Comparison of ENCODE assay signal across 18 cellular contexts in the genomic region with DNA sequence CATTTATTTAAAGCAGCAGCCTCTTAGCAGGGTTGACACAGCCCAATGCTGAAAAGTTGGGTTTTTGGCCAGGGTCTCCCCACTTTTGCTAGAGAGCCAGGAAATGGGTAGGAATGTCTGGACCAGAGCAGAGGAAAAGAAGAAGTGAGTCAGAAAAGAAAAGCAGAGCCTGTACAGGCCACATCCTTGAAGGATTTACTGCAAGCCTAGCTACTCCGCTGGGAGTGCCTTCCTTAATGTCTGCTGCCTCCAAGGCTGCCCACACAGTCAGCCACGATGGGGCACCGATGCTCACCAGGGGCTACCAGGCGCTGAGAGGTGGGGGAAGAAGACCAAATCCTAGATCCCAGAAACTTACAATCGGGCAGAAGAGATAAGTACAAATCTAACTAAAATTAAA.
DNase-seq lines count a peak whose midpoint lies in the region; ATAC-seq and TF ChIP-seq lines count a peak whose summit lies in the region.
"Had no signal": no experiment of that assay in that cellular context is flagged by ENCODE, and none has a peak within 500 bp of the region (broad histone marks: within the 10 kb centered on the region; RNA-seq: fewer than 3 reads in every experiment).

No MANE protein-coding gene starts in this region.

- H3K36me3 ChIP-seq in Panc1 (ENCODE audit: control insufficient read depth, insufficient read depth, low read length) (no peaks in the 10 kb centered on the region), endodermal cell (ENCODE audit: control insufficient read depth, insufficient read depth, low read length) (no peaks in the 10 kb centered on the region), osteoblast (ENCODE audit: insufficient read depth, low read length) (no peaks in the 10 kb centered on the region)
- H3K36me3 ChIP-seq: SJCRH30 had no signal

- H3K27ac Mint-ChIP-seq in endodermal cell = no peak overlapping the region
- H3K27ac Mint-ChIP-seq: HFFc6 had no signal

- peaks cover 21% of the 10 kb centered on the region for H3K4me1 Mint-ChIP-seq in endodermal cell

- H3K9me3 ChIP-seq in Panc1 (ENCODE audit: control insufficient read depth, insufficient read depth, low read depth, low read length) = no peaks in the 10 kb centered on the region
- H3K9me3 ChIP-seq in endodermal cell (ENCODE audit: control insufficient read depth, low read length) = no peaks in the 10 kb centered on the region
- no peaks in the 10 kb centered on the region for H3K9me3 ChIP-seq in osteoblast (ENCODE audit: low read depth, low read length)
- H3K9me3 ChIP-seq: SJCRH30 had no signal

- peaks cover 2% of the 10 kb centered on the region for H3K27me3 Mint-ChIP-seq in endodermal cell (ENCODE audit: insufficient read depth)

- DNase-seq in GM03348 (ENCODE audit: low spot score) (peak; percentile 35), Panc1 (ENCODE audit: low read depth, low spot score) (no peak), endodermal cell (peak; percentile 37), osteoblast (ENCODE audit: insufficient read length, low spot score, missing footprints) (peak; percentile 68), HuH-7 (ENCODE audit: low spot score) (no peak), EL (no peak), Ammon's horn (ENCODE audit: low spot score) (no peak)
- DNase-seq: HFFc6, NCI-H1417 treated with DMSO at 0.1 percent for 48 hours, NCI-H187 treated with DMSO at 0.1 percent for 48 hours, NCI-H2227 treated with DMSO at 0.1 percent for 48 hours, NCI-H510A treated with DMSO at 0.1 percent for 48 hours, NCI-H774, SJCRH30 had no signal

- BruUV-seq in Panc1 (replicated peaks; lab: Mats Ljungman, UMichigan) = no TSS peak

- POLR2A ChIA-PET in Panc1 (lab: Charles Lee) = no interaction called here

- H3K4me3 ChIP-seq in Panc1 (ENCODE audit: low read depth in 2 of 2, low read length in 2 of 2) (no peak overlapping the region), endodermal cell (ENCODE audit: low read length) (no peak overlapping the region), osteoblast (ENCODE audit: insufficient read depth, low read length) (no peak overlapping the region)
- H3K4me3 ChIP-seq: SJCRH30 had no signal

- in situ Hi-C loops in Panc1 (cut with HindIII; ENCODE audit: low pct_unique_long_range_greater_than_20kb, low sequenced_read_pairs) = no loop called here

- H3K27ac ChIP-seq in Panc1 (ENCODE audit: low read length) = no peak overlapping the region
- no peak overlapping the region for H3K27ac ChIP-seq in endodermal cell (ENCODE audit: low read depth, low read length)
- H3K27ac ChIP-seq in osteoblast (ENCODE audit: low read depth, low read length) = no peak overlapping the region
- H3K27ac ChIP-seq: C4-2B, KMS-11, RWPE1, SJCRH30 had no signal

- CTCF ChIA-PET in Panc1 (lab: Charles Lee) = interaction anchor here (0.7 kb wide), 1 partner anchor 16 kb away, joined by 3 read pairs; no protein-coding TSS in a partner anchor

- TF ChIP-seq CTCF in Panc1 (IDR thresholded peaks at IDR 0.05) (no peak), endodermal cell (conservative IDR thresholded peaks at IDR 0.05) (no peak), osteoblast (IDR thresholded peaks at IDR 0.05; ENCODE audit: extremely low read depth, low read depth, low read length) (no peak)

- no peaks in the 10 kb centered on the region for H3K79me2 ChIP-seq in osteoblast (ENCODE audit: insufficient read depth, low read length)

- ATAC-seq in Panc1 (peak; percentile 48; the same call in 1 of the 2 replicates), GM18511 (IDR thresholded peaks at IDR 0.05; ENCODE audit: unreplicated experiment) (no peak)

- H3K4me1 ChIP-seq in Panc1 (ENCODE audit: control insufficient read depth, insufficient read depth, low read length) (no peaks in the 10 kb centered on the region), endodermal cell (ENCODE audit: control insufficient read depth, insufficient read depth, low read length) (no peaks in the 10 kb centered on the region), osteoblast (ENCODE audit: insufficient read depth, low read length) (no peaks in the 10 kb centered on the region)

- WGBS in endodermal cell (ENCODE audit: insufficient coverage in 1 of 2, insufficient read length in 1 of 2), 2 experiments = 92 to 100% methylated on average over 2 to 5 of the region's 5 CpGs

- H3K9me3 Mint-ChIP-seq in endodermal cell = no peaks in the 10 kb centered on the region

- peak overlapping the region; percentile 24 for H2AFZ ChIP-seq in osteoblast (ENCODE audit: low read length)

- H3K4me2 ChIP-seq in osteoblast (ENCODE audit: insufficient read depth, low read length) = no peak overlapping the region
- H3K4me2 ChIP-seq: KMS-11 had no signal

- no peaks in the 10 kb centered on the region for H4K20me1 ChIP-seq in osteoblast (ENCODE audit: insufficient read depth, low read length)

- no peaks in the 10 kb centered on the region for H3K27me3 ChIP-seq in Panc1 (ENCODE audit: control insufficient read depth, insufficient read depth, low read length)
- no peaks in the 10 kb centered on the region for H3K27me3 ChIP-seq in endodermal cell (ENCODE audit: control insufficient read depth, insufficient read depth, low read length, poor library complexity, severe bottlenecking)
- H3K27me3 ChIP-seq in osteoblast (ENCODE audit: insufficient read depth, low read length) = peaks cover 7% of the 10 kb centered on the region
- H3K27me3 ChIP-seq: SJCRH30 had no signal

- H3K36me3 Mint-ChIP-seq in endodermal cell (ENCODE audit: low read depth) = no peaks in the 10 kb centered on the region

- H3K4me3 Mint-ChIP-seq in endodermal cell = no peak overlapping the region
- H3K4me3 Mint-ChIP-seq: HFFc6 had no signal

- intact Hi-C loops in Panc1 (cut with micrococcal nuclease; ENCODE audit: unreplicated experiment) = no loop called here

- H3K9ac ChIP-seq in endodermal cell (ENCODE audit: extremely low read depth, low read length, poor library complexity, severe bottlenecking) = no peak overlapping the region
- H3K9ac ChIP-seq: KMS-11 had no signal

Comparison
In these comparisons a context has a peak if more than half of its experiments do, and no peak if none do; other contexts are left out.
1. DNase-seq: peak in GM03348 (single experiment), endodermal cell (single experiment) and osteoblast (single experiment); none in Panc1 (single experiment), HuH-7 (single experiment), EL (single experiment) and Ammon's horn (single experiment).